19 cellular contexts compared by ENCODE assay signal in genomic region chr19:1754651-1755466, GRCh38. TPM values are rescaled to one million over a fixed set of nuclear protein-coding genes. Genes with fewer than 3 reads are reported as not detected.
DNase-seq lines count a peak whose midpoint lies in the region; ATAC-seq, FAIRE-seq and TF ChIP-seq lines count a peak whose summit lies in the region.
"Had no signal": no experiment of that assay in that cellular context is flagged by ENCODE, and none has a peak within 500 bp of the region (broad histone marks: within the 10 kb centered on the region; RNA-seq: fewer than 3 reads in every experiment).

No MANE protein-coding gene starts in this region.

- H3K27me3 Mint-ChIP-seq in activated CD4-positive, alpha-beta memory T cell treated with anti-CD3 and anti-CD28 coated beads, Interleukin-2, amount 10 ng/mL, durations not matched to agents 7 days and 5 days, result peaks cover 69% of the 10 kb centered on the region

- TF ChIP-seq EP300 in HepG2 (IDR thresholded peaks at IDR 0.05; ENCODE audit: low read depth in 2 of 2, low read length in 2 of 2), result no peak
- TF ChIP-seq EP300 in HepG2 (CRISPR knock-in tag; IDR thresholded peaks at IDR 0.05; ENCODE audit: borderline replicate concordance), result no peak

- intact Hi-C loops in HCT116 (cut with micrococcal nuclease), result no loop called here
- intact Hi-C loops in HepG2 (cut with micrococcal nuclease; ENCODE audit: unreplicated experiment), result no loop called here

- no peak for TF ChIP-seq RAD21 in HCT116 (IDR thresholded peaks at IDR 0.05; ENCODE audit: low read depth)
- no peak for TF ChIP-seq RAD21 in HepG2 (CRISPR knock-in tag; IDR thresholded peaks at IDR 0.05)

- TF ChIP-seq POLR2A in HCT116 (IDR thresholded peaks at IDR 0.05; ENCODE audit: borderline replicate concordance, extremely low read depth, insufficient read depth, insufficient read length) (peak; percentile 20), HepG2 (IDR thresholded peaks at IDR 0.05; ENCODE audit: insufficient read depth in 1 of 2, low read depth in 2 of 2, low read length in 2 of 2) (no peak), GM18505 (IDR thresholded peaks at IDR 0.05; ENCODE audit: borderline replicate concordance, extremely low read depth, insufficient read depth, insufficient read length) (no peak), Peyer's patch (IDR thresholded peaks at IDR 0.05) (no peak)

- H3K27me3 ChIP-seq in BLaER1, result peaks cover 100% of the 10 kb centered on the region
- H3K27me3 ChIP-seq in HCT116 (ENCODE audit: insufficient read depth, low read length), result no peaks in the 10 kb centered on the region
- H3K27me3 ChIP-seq in HepG2 (ENCODE audit: control insufficient read depth in 1 of 2, insufficient read depth in 2 of 2, low read length in 2 of 2), result peaks cover 18 to 79% of the 10 kb centered on the region in 2 experiments
- peaks cover 0 to 81% of the 10 kb centered on the region in 2 donors for H3K27me3 ChIP-seq in Peyer's patch

- no peak for DNase-seq in HCT116 (ENCODE audit: low read depth, low spot score)
- DNase-seq in activated CD4-positive, alpha-beta memory T cell treated with anti-CD3 and anti-CD28 coated beads, Interleukin-2, amount 10 ng/mL, durations not matched to agents 7 days and 5 days, result peak; percentile 28
- DNase-seq in HepG2 (ENCODE audit: low spot score), result no peak
- DNase-seq in Peyer's patch, result no peak
- DNase-seq: hippocampal formation; lower lobe of right lung; NCI-H1930; posterior cingulate gyrus; stimulated activated CD4-positive, alpha-beta T cell treated with anti-CD3 and anti-CD28 coated beads, Interleukin-4, amount 100 ng/mL, for 1 hour had no signal

- BruUV-seq in HCT116 (replicated peaks; lab: Mats Ljungman, UMichigan) (no TSS peak), HepG2 (replicated peaks; lab: Mats Ljungman, UMichigan) (no TSS peak)

- H3K27ac ChIP-seq in BLaER1, result no peak overlapping the region
- H3K27ac ChIP-seq in HCT116 (ENCODE audit: low read depth, low read length), result peak overlapping the region; percentile 87
- no peak overlapping the region for H3K27ac ChIP-seq in HepG2 (ENCODE audit: extremely low read length, insufficient read depth, low read length)
- H3K27ac ChIP-seq in Peyer's patch, result no peak overlapping the region
- H3K27ac ChIP-seq: lower lobe of right lung had no signal

- H3K9ac ChIP-seq in BLaER1 (no peak overlapping the region), HCT116 (ENCODE audit: low read length) (peak overlapping the region; percentile 74), HepG2 (ENCODE audit: insufficient read depth, low read depth, low read length) (no peak overlapping the region)

- H3K79me2 ChIP-seq in HCT116 (ENCODE audit: insufficient read depth, low read length) (peaks cover 64% of the 10 kb centered on the region), HepG2 (ENCODE audit: insufficient read depth, low read length) (no peaks in the 10 kb centered on the region)

- TF ChIP-seq CTCF in HCT116 (IDR thresholded peaks at IDR 0.05 in 2 of 3, conservative IDR thresholded peaks at IDR 0.05 in 1 of 3; ENCODE audit: borderline replicate concordance in 1 of 3, insufficient read depth in 1 of 3, low read depth in 2 of 3, low read length in 2 of 3) (no peak), HepG2 (CRISPR knock-in tag; IDR thresholded peaks at IDR 0.05) (no peak), Peyer's patch (IDR thresholded peaks at IDR 0.05) (no peak)

- H3K4me2 ChIP-seq in BLaER1 (peak overlapping the region; percentile 83), HCT116 (ENCODE audit: low read length) (peak overlapping the region; percentile 76), HepG2 (ENCODE audit: low read depth, low read length) (peak overlapping the region; percentile 18; the same call in 1 of the 2 replicates)

- H3K4me3 ChIP-seq in BLaER1 (peak overlapping the region; percentile 57), HCT116 (replicated peaks in 1 of 2; ENCODE audit: low read depth in 1 of 2, low read length in 2 of 2) (peak overlapping the region; percentile 62 to 66), HepG2 (replicated peaks in 1 of 3; ENCODE audit: insufficient read depth in 1 of 3, low read depth in 2 of 3, low read length in 3 of 3) (peak overlapping the region in 1 of 3 experiments; percentile 41; a peak in 1 of 6 replicates), Peyer's patch (no peak overlapping the region)
- H3K4me3 ChIP-seq: lower lobe of right lung had no signal

- in situ Hi-C loops in HepG2 (cut with HindIII; ENCODE audit: extremely low pct_ligation_motif_present, low pct_unique_long_range_greater_than_20kb), result no loop called here

- RAD21 ChIA-PET in HCT116 (lab: Charles Lee; ENCODE audit: low non-redundant PET in 1 of 2, low total read pairs in 2 of 2, uncharacterized antibody in 2 of 2, unreplicated experiment in 2 of 2), result interaction anchor here in 1 of 2 experiments (1.0 kb wide), 1 partner anchor 8 kb away, joined by 3 read pairs; no protein-coding TSS in a partner anchor

- no peaks in the 10 kb centered on the region for H3K9me2 ChIP-seq in HCT116 (ENCODE audit: insufficient read depth)

- FAIRE-seq in HepG2 (lab: Jason Lieb, UNC), result no peak
- FAIRE-seq: astrocyte, endometrium had no signal

- H3K36me3 Mint-ChIP-seq in activated CD4-positive, alpha-beta memory T cell treated with anti-CD3 and anti-CD28 coated beads, Interleukin-2, amount 10 ng/mL, durations not matched to agents 7 days and 5 days (ENCODE audit: low read depth), result no peaks in the 10 kb centered on the region
- H3K36me3 Mint-ChIP-seq: CD4-positive, alpha-beta memory T cell had no signal

- H2AFZ ChIP-seq in HCT116 (ENCODE audit: low read depth, low read length, poor library complexity, severe bottlenecking), result no peak overlapping the region
- no peak overlapping the region for H2AFZ ChIP-seq in HepG2 (ENCODE audit: low read length)

- H3K36me3 ChIP-seq in BLaER1 (no peaks in the 10 kb centered on the region), HCT116 (ENCODE audit: control insufficient read depth in 1 of 2, insufficient read depth in 2 of 2, low read length in 2 of 2) (peaks cover under 1 to 3% of the 10 kb centered on the region in 2 experiments; a peak in 1 of 4 replicates), HepG2 (replicated peaks in 1 of 2; ENCODE audit: control insufficient read depth in 1 of 2, insufficient read depth in 2 of 2, low read length in 2 of 2) (no peaks in the 10 kb centered on the region), Peyer's patch (no peaks in the 10 kb centered on the region)
- H3K36me3 ChIP-seq: lower lobe of right lung had no signal

- CTCF ChIA-PET in HCT116 (lab: Charles Lee), result no interaction called here
- CTCF ChIA-PET in activated CD4-positive, alpha-beta memory T cell treated with anti-CD3 and anti-CD28 coated beads, Interleukin-2, amount 10 ng/mL, durations not matched to agents 7 days and 5 days (lab: Charles Lee), result interaction anchor here (1.6 kb wide), 1 partner anchor 16 kb away, joined by 5 read pairs; no protein-coding TSS in a partner anchor
- CTCF ChIA-PET in HepG2 (lab: Yijun Ruan, JAX; ENCODE audit: low intra/inter-chr PET ratio, low total read pairs), result no interaction called here

- H3K9me3 Mint-ChIP-seq in activated CD4-positive, alpha-beta memory T cell treated with anti-CD3 and anti-CD28 coated beads, Interleukin-2, amount 10 ng/mL, durations not matched to agents 7 days and 5 days, result no peaks in the 10 kb centered on the region
- H3K9me3 Mint-ChIP-seq: stimulated activated naive CD8-positive, alpha-beta T cell treated with anti-CD3 and anti-CD28 coated beads, Interleukin-15, Interleukin-2, amounts not matched to agents 100 ng/mL and 50 ng/mL, for 24 hours had no signal

- 26% methylated on average over 26 of the region's 78 CpGs for whole genome bisulfite sequencing in HepG2 (ENCODE audit: low lambda C conversion rate)

- peaks cover 11% of the 10 kb centered on the region for H3K4me1 Mint-ChIP-seq in activated CD4-positive, alpha-beta memory T cell treated with anti-CD3 and anti-CD28 coated beads, Interleukin-2, amount 10 ng/mL, durations not matched to agents 7 days and 5 days

- H4K20me1 ChIP-seq in BLaER1 (peaks cover 96% of the 10 kb centered on the region), HCT116 (ENCODE audit: insufficient read depth) (peaks cover 4% of the 10 kb centered on the region; the same call in 1 of the 2 replicates), HepG2 (ENCODE audit: insufficient read depth, low read length) (no peaks in the 10 kb centered on the region; the same call in 1 of the 2 replicates)

- peak overlapping the region; percentile 44 for H3K27ac Mint-ChIP-seq in activated CD4-positive, alpha-beta memory T cell treated with anti-CD3 and anti-CD28 coated beads, Interleukin-2, amount 10 ng/mL, durations not matched to agents 7 days and 5 days

- peak overlapping the region; percentile 39 for H3K4me3 Mint-ChIP-seq in activated CD4-positive, alpha-beta memory T cell treated with anti-CD3 and anti-CD28 coated beads, Interleukin-2, amount 10 ng/mL, durations not matched to agents 7 days and 5 days

- POLR2A ChIA-PET in HCT116 (lab: Charles Lee), result interaction anchor here (1.2 kb wide), 1 partner anchor 8 kb away, joined by 3 read pairs; no protein-coding TSS in a partner anchor
- POLR2A ChIA-PET in activated CD4-positive, alpha-beta memory T cell treated with anti-CD3 and anti-CD28 coated beads, Interleukin-2, amount 10 ng/mL, durations not matched to agents 7 days and 5 days (lab: Charles Lee), result interaction anchor here (0.7 to 1.5 kb wide), 2 partner anchors 15 to 165 kb away, joined by 3 read pairs; no protein-coding TSS in a partner anchor
- POLR2A ChIA-PET in HepG2 (lab: Yijun Ruan, JAX), result no interaction called here

- H3K9me3 ChIP-seq in BLaER1 (no peaks in the 10 kb centered on the region), HCT116 (ENCODE audit: control insufficient read depth in 1 of 2, insufficient read depth in 1 of 2, low read depth in 1 of 2, low read length in 2 of 2) (no peaks in the 10 kb centered on the region), HepG2 (ENCODE audit: low read length) (no peaks in the 10 kb centered on the region), Peyer's patch (no peaks in the 10 kb centered on the region)
- H3K9me3 ChIP-seq: lower lobe of right lung had no signal

- H3K4me1 ChIP-seq in BLaER1, result peaks cover 42% of the 10 kb centered on the region
- H3K4me1 ChIP-seq in HCT116 (ENCODE audit: control insufficient read depth in 1 of 2, insufficient read depth in 2 of 2, low read length in 2 of 2), result peaks cover 18 to 52% of the 10 kb centered on the region in 2 experiments
- H3K4me1 ChIP-seq in HepG2 (ENCODE audit: insufficient read depth, low read length), result no peaks in the 10 kb centered on the region
- H3K4me1 ChIP-seq in Peyer's patch, result peaks cover 1 to 18% (median 10%) of the 10 kb centered on the region in 4 donors

- ATAC-seq in HCT116, result no peak
- peak; percentile 34 for ATAC-seq in HepG2
- ATAC-seq in activated CD4-positive, CD25-positive, alpha-beta regulatory T cell treated with anti-CD3 and anti-CD28 coated beads, Interleukin-2, amount 50 U/mL, for 24 hours, result no peak
- ATAC-seq in GM19035 (IDR thresholded peaks at IDR 0.05; ENCODE audit: unreplicated experiment), result no peak
- ATAC-seq in GM18505 (IDR thresholded peaks at IDR 0.05; ENCODE audit: unreplicated experiment), result no peak
- ATAC-seq: lower lobe of right lung had no signal

RNA-seq across cellular contexts. Expression of gene ONECUT3, which starts 1.6 kb away (rescaled TPM):
- 22.1 TPM for total RNA-seq in HCT116 (2021; ENCODE audit: unreplicated experiment)
- polyA plus RNA-seq in HCT116 (2012), result 9.0 and 9.6 TPM in 2 replicates
- not detected for total RNA-seq in activated CD4-positive, alpha-beta memory T cell treated with anti-CD3 and anti-CD28 coated beads, Interleukin-2, amount 10 ng/mL, durations not matched to agents 7 days and 5 days
- not detected in 2 replicates for total RNA-seq in HepG2 (2016; rRNA removed; fragmentation: Illumina TruSeq; extraction: Trizol)
- total RNA-seq in HepG2 (2016; cell fraction: cytosol; rRNA removed; fragmentation: Illumina TruSeq; extraction: Trizol; ENCODE audit: low read depth), result not detected in 2 replicates
- not detected in 2 replicates for total RNA-seq in HepG2 (2016; cell fraction: insoluble cytoplasmic fraction; rRNA removed; fragmentation: Illumina TruSeq; extraction: Trizol)
- not detected in 2 replicates for total RNA-seq in HepG2 (2016; cell fraction: membrane; rRNA removed; fragmentation: Illumina TruSeq; extraction: Trizol)
- not detected in 2 replicates for total RNA-seq in HepG2 (2016; cell fraction: nucleus; rRNA removed; fragmentation: Illumina TruSeq; extraction: Trizol)
- under 0.01 and 0.01 TPM in 2 replicates for polyA plus RNA-seq in HepG2 (2011; rRNA removed)
- polyA plus RNA-seq in HepG2 (2011; cell fraction: cytosol; rRNA removed), result 0.01 TPM in 1 of 2 replicates, not detected in the other
- 0.03 TPM in 1 of 2 replicates, not detected in the other for polyA plus RNA-seq in HepG2 (2011; cell fraction: nucleus; rRNA removed)
- polyA plus RNA-seq in HepG2 (2012), result not detected in 2 replicates
- polyA plus RNA-seq in HepG2 (2016; cell fraction: cytosol; fragmentation: Illumina TruSeq; extraction: Trizol; ENCODE audit: low read depth), result not detected in 2 replicates
- polyA plus RNA-seq in HepG2 (2016; cell fraction: insoluble cytoplasmic fraction; fragmentation: Illumina TruSeq; extraction: Trizol; ENCODE audit: low read depth), result 0.02 TPM in 1 of 2 replicates, not detected in the other
- polyA plus RNA-seq in HepG2 (2016; cell fraction: membrane; fragmentation: Illumina TruSeq; extraction: Trizol; ENCODE audit: low read depth), result not detected in 2 replicates
- polyA plus RNA-seq in HepG2 (2016; cell fraction: nucleus; fragmentation: Illumina TruSeq; extraction: Trizol; ENCODE audit: insufficient read depth, low read depth), result not detected in 2 replicates
- not detected in 2 replicates for polyA minus RNA-seq in HepG2 (2011; rRNA and poly(A)+ RNA removed; ENCODE audit: low replicate concordance)
- polyA minus RNA-seq in HepG2 (2011; cell fraction: cytosol; rRNA and poly(A)+ RNA removed), result not detected in 2 replicates
- not detected in 2 replicates for polyA minus RNA-seq in HepG2 (2011; cell fraction: nucleus; rRNA and poly(A)+ RNA removed)
- under 1 TPM in 2 of 4 donors, not detected in 2; 0.27 to 0.28 TPM for total RNA-seq in Peyer's patch
- total RNA-seq: astrocyte; CD4-positive, alpha-beta memory T cell; H4; lower lobe of right lung; T-helper 1 cell treated with Interleukin-12 subunit alpha and Interleukin-12 subunit beta and Interleukin-4 antibody, amounts not matched to agents 30 ng/mL and 1 ng/mL, for 36 hours had no signal
- polyA plus RNA-seq: CD4-positive, alpha-beta memory T cell had no signal

RNA-seq across cellular contexts. Expression of gene ATP8B3, which starts 57.2 kb away (rescaled TPM):
- total RNA-seq in HCT116 (2021; ENCODE audit: unreplicated experiment) (17.0 TPM), HepG2 (2016; rRNA removed; fragmentation: Illumina TruSeq; extraction: Trizol) (1.8 and 2.6 TPM in 2 replicates), Peyer's patch (1 to 10 TPM in 1 of 4 donors, under 1 TPM in 2, not detected in 1; 0.35 to 4.5 (median 0.94) TPM)
- 15.6 and 16.5 TPM in 2 replicates for polyA plus RNA-seq in HCT116 (2012)
- 10 to 100 TPM; 22.5 to 23.3 TPM for total RNA-seq in activated CD4-positive, alpha-beta memory T cell treated with anti-CD3 and anti-CD28 coated beads, Interleukin-2, amount 10 ng/mL, durations not matched to agents 7 days and 5 days
- 0.35 and 0.40 TPM in 2 replicates for total RNA-seq in HepG2 (2016; cell fraction: cytosol; rRNA removed; fragmentation: Illumina TruSeq; extraction: Trizol; ENCODE audit: low read depth)
- 1.8 and 2.6 TPM in 2 replicates for total RNA-seq in HepG2 (2016; cell fraction: insoluble cytoplasmic fraction; rRNA removed; fragmentation: Illumina TruSeq; extraction: Trizol)
- 1.2 and 1.7 TPM in 2 replicates for total RNA-seq in HepG2 (2016; cell fraction: membrane; rRNA removed; fragmentation: Illumina TruSeq; extraction: Trizol)
- 1.9 and 3.5 TPM in 2 replicates for total RNA-seq in HepG2 (2016; cell fraction: nucleus; rRNA removed; fragmentation: Illumina TruSeq; extraction: Trizol)
- polyA plus RNA-seq in HepG2 (2011; rRNA removed), result 5.8 and 5.9 TPM in 2 replicates
- polyA plus RNA-seq in HepG2 (2011; cell fraction: cytosol; rRNA removed), result 3.8 and 4.8 TPM in 2 replicates
- 10.6 and 12.8 TPM in 2 replicates for polyA plus RNA-seq in HepG2 (2011; cell fraction: nucleus; rRNA removed)
- 2.4 and 2.5 TPM in 2 replicates for polyA plus RNA-seq in HepG2 (2012)
- polyA plus RNA-seq in HepG2 (2016; cell fraction: cytosol; fragmentation: Illumina TruSeq; extraction: Trizol; ENCODE audit: low read depth), result 0.36 and 0.59 TPM in 2 replicates
- polyA plus RNA-seq in HepG2 (2016; cell fraction: insoluble cytoplasmic fraction; fragmentation: Illumina TruSeq; extraction: Trizol; ENCODE audit: low read depth), result 1.1 and 2.2 TPM in 2 replicates
- polyA plus RNA-seq in HepG2 (2016; cell fraction: membrane; fragmentation: Illumina TruSeq; extraction: Trizol; ENCODE audit: low read depth), result 0.69 and 0.98 TPM in 2 replicates
- polyA plus RNA-seq in HepG2 (2016; cell fraction: nucleus; fragmentation: Illumina TruSeq; extraction: Trizol; ENCODE audit: insufficient read depth, low read depth), result 9.6 and 11.4 TPM in 2 replicates
- polyA minus RNA-seq in HepG2 (2011; rRNA and poly(A)+ RNA removed; ENCODE audit: low replicate concordance), result 10.3 and 16.8 TPM in 2 replicates
- polyA minus RNA-seq in HepG2 (2011; cell fraction: cytosol; rRNA and poly(A)+ RNA removed), result 4.6 and 5.4 TPM in 2 replicates
- polyA minus RNA-seq in HepG2 (2011; cell fraction: nucleus; rRNA and poly(A)+ RNA removed), result 2.7 and 3.0 TPM in 2 replicates

Comparison
In these comparisons a context has a peak if more than half of its experiments do, and no peak if none do; other contexts are left out.
1. H3K4me2 ChIP-seq: peak in every context shown above with its lines; median percentile 83 in BLaER1; 76 in HCT116; 18 in HepG2.
2. H3K4me3 ChIP-seq: peak in BLaER1 (single experiment) and HCT116 (2 of 2); none in Peyer's patch (0 of 4).
3. RNA of gene ONECUT3, which starts 1.6 kb away (total RNA-seq): 22.1 TPM in HCT116 (single experiment); 0.27 to 0.28 TPM in Peyer's patch, not detected in activated CD4-positive, alpha-beta memory T cell treated with anti-CD3 and anti-CD28 coated beads, Interleukin-2, amount 10 ng/mL, durations not matched to agents 7 days and 5 days and not detected in HepG2; every median in the first group is over 10 times any median in the second.